Comparison of ENCODE assay signal across 16 cellular contexts in the genomic region with DNA sequence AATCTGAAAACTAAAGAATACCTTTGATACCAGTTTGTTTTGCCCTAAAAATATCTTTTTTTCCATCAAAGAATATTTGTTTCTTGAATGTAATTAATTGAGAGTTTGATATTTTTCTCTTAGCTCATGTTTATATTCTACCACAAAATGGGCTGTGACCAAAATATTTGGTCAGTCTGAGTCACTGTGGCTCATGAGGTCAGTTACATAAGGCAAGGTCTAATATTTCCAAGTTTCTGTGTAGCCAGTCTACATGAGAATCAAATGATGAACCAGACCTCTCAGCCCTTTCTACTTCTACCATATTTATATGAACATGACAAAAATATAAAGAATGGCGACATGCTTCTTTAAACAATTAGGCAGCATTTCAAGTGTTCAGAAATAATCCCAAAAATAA.
A peak's percentile ranks its signal among the peaks of the same experiment; 100 is the strongest.
DNase-seq lines count a peak whose midpoint lies in the region; ATAC-seq, FAIRE-seq and TF ChIP-seq lines count a peak whose summit lies in the region.
"Had no signal": no experiment of that assay in that cellular context is flagged by ENCODE, and none has a peak within 500 bp of the region (broad histone marks: within the 10 kb centered on the region; RNA-seq: fewer than 3 reads in every experiment).

No MANE protein-coding gene starts in this region.

- H3K4me2 ChIP-seq in A549: 0 out of 3 replicates have a peak overlapping the region, but pooled peaks have one; percentile 4

- no peak for TF ChIP-seq CTCF in A549 (IDR thresholded peaks at IDR 0.05)
- no peak for TF ChIP-seq CTCF in dorsolateral prefrontal cortex (IDR thresholded peaks at IDR 0.05 in 54 of 56, conservative IDR thresholded peaks at IDR 0.05 in 2 of 56; ENCODE audit: low read depth in 1 of 56, partially characterized antibody in 56 of 56)
- no peak for TF ChIP-seq CTCF in esophagus muscularis mucosa (IDR thresholded peaks at IDR 0.05)

- peaks cover 22% of the 10 kb centered on the region for H3K4me1 ChIP-seq in A549
- peaks cover 0 to 9% (median 0%) of the 10 kb centered on the region in 4 donors for H3K4me1 ChIP-seq in esophagus muscularis mucosa
- H3K4me1 ChIP-seq: ascending aorta, BE2C had no signal

- no peak for TF ChIP-seq RAD21 in A549 (conservative IDR thresholded peaks at IDR 0.05 in 1 of 2, IDR thresholded peaks at IDR 0.05 in 1 of 2)

- TF ChIP-seq POLR2A in A549 (IDR thresholded peaks at IDR 0.05; ENCODE audit: low read length): no peak
- no peak for TF ChIP-seq POLR2A in H54 (IDR thresholded peaks at IDR 0.05; ENCODE audit: low read depth, low read length)
- TF ChIP-seq POLR2A in esophagus muscularis mucosa (IDR thresholded peaks at IDR 0.05; ENCODE audit: low read depth): no peak

- H3K9me3 ChIP-seq in A549: no peaks in the 10 kb centered on the region
- H3K9me3 ChIP-seq in esophagus muscularis mucosa: no peaks in the 10 kb centered on the region
- H3K9me3 ChIP-seq: ascending aorta, BE2C had no signal

- H3K27ac ChIP-seq in A549 (peak overlapping the region in 1 of 2 experiments; percentile 69; a peak in 3 of 6 replicates), dorsolateral prefrontal cortex (no peak overlapping the region), esophagus muscularis mucosa (replicated peaks in 1 of 4) (no peak overlapping the region)

- no peaks in the 10 kb centered on the region for H3K27me3 ChIP-seq in dorsolateral prefrontal cortex
- H3K27me3 ChIP-seq in esophagus muscularis mucosa: no peaks in the 10 kb centered on the region
- H3K27me3 ChIP-seq: ascending aorta, BE2C had no signal

- H3K4me3 ChIP-seq in A549: no peak overlapping the region
- no peak overlapping the region for H3K4me3 ChIP-seq in dorsolateral prefrontal cortex
- no peak overlapping the region for H3K4me3 ChIP-seq in esophagus muscularis mucosa
- H3K4me3 ChIP-seq: ascending aorta had no signal

- POLR2A ChIA-PET in A549 (lab: Yijun Ruan, JAX): no interaction called here

- intact Hi-C loops in dorsolateral prefrontal cortex (cut with DNase I) (loop anchor here in 1 of 2 donors (10.0 kb wide), 1 partner anchor 55 kb away; no protein-coding TSS in a partner anchor), esophagus muscularis mucosa (cut with DNase I) (no loop called here)

- TF ChIP-seq EP300 in A549 (IDR thresholded peaks at IDR 0.05) (no peak), esophagus muscularis mucosa (IDR thresholded peaks at IDR 0.05) (no peak)

- 58% methylated on average over 1 of the region's 1 CpG for WGBS in A549 (ENCODE audit: missing lambda C conversion rate)
- WGBS in esophagus muscularis mucosa: 64% methylated on average over 1 of the region's 1 CpG

- no peak for FAIRE-seq in A549 (lab: Jason Lieb, UNC)
- FAIRE-seq in H54 (lab: Jason Lieb, UNC): peak; percentile 64

- CTCF ChIA-PET in A549 (lab: Yijun Ruan, JAX): interaction anchor here (1.5 kb wide), 1 partner anchor 196 kb away, joined by 5 read pairs; no protein-coding TSS in a partner anchor

- H3K36me3 ChIP-seq in esophagus muscularis mucosa: no peaks in the 10 kb centered on the region
- H3K36me3 ChIP-seq: ascending aorta, BE2C had no signal

- DNase-seq in A549 (ENCODE audit: low read depth in 1 of 2, low spot score in 1 of 2): no peak
- DNase-seq in H54 (ENCODE audit: insufficient read length, low spot score): no peak
- peak; percentile 64 for DNase-seq in amniotic epithelial cell (ENCODE audit: low read depth)
- DNase-seq in glomerular visceral epithelial cell (ENCODE audit: extremely low spot score): peak; percentile 38
- no peak for DNase-seq in dermis blood vessel endothelial cell
- no peak for DNase-seq in dorsolateral prefrontal cortex
- no peak for DNase-seq in esophagus muscularis mucosa (ENCODE audit: extremely low spot score)
- DNase-seq: activated CD4-positive, alpha-beta T cell treated with anti-CD3 and anti-CD28 coated beads for 48 hours; BE2C; KG1; NCI-H2029; posterior cingulate gyrus; stimulated activated CD4-positive, alpha-beta T cell treated with anti-CD3 and anti-CD28 coated beads, Interleukin-2, amount 100 ng/mL, for 48 hours; stimulated activated naive B cell treated with anti-CD40 and anti-IgM and Interleukin-4, amounts not matched to agents 10 μg/mL and 1 μg/mL and 100 μg/mL, for 72 hours had no signal

- 0 out of 6 replicates have a peak, but pooled peaks of 1 of the 2 experiments have one; percentile 38 for ATAC-seq in A549
- ATAC-seq in HG02763 (IDR thresholded peaks at IDR 0.05; ENCODE audit: unreplicated experiment): no peak
- ATAC-seq: stimulated activated naive B cell treated with anti-CD40 and anti-IgM and Interleukin-4, amounts not matched to agents 10 μg/mL and 1 μg/mL and 100 μg/mL, for 72 hours had no signal

TF ChIP-seq in A549, 52 proteins besides CTCF, POLR2A, EP300 and RAD21:
- no peak for TF ChIP-seq FOSL2 (IDR thresholded peaks at IDR 0.05)
- TF ChIP-seq FOSL2 (CRISPR knock-in tag; IDR thresholded peaks at IDR 0.05): peak; percentile 25
- TF ChIP-seq RFX5 (IDR thresholded peaks at IDR 0.05): no peak
- TF ChIP-seq ESRRA (IDR thresholded peaks at IDR 0.05; ENCODE audit: borderline replicate concordance, low read length): no peak

Comparison
In these comparisons a context has a peak if more than half of its experiments do, and no peak if none do; other contexts are left out.
1. DNase-seq: peak in amniotic epithelial cell (single experiment) and glomerular visceral epithelial cell (single experiment); none in A549 (0 of 2), H54 (single experiment), dermis blood vessel endothelial cell (single experiment), dorsolateral prefrontal cortex (0 of 10) and esophagus muscularis mucosa (single experiment).